ENCODE assay signal across 8 cellular contexts in the genomic region with DNA sequence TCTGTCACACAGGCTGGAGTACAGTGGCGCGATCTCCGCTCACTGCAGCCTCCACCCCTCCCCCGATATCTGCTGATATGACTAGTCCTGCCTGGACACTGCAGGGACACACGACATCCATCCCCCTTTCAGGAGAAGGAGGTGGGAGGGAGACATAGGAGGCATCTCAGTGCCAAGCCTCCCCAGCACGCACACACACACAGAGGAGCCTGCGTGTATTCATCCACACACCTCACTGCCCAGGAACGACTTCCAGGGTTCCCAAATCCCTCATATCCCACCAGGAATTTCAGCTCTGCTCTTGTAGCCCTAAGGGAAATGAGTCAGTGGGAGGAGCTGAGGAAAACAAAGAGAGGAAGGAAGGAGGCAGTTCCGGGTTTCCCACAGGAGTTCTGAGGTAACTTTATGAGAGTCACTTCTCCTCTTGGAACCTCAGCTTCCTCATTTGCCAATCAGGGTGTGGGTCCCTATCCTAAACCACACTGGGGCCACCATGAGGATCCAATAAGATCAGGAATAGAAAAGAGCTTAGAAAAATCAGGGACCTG. TPM values are rescaled to one million over a fixed set of nuclear protein-coding genes. Genes with fewer than 3 reads are reported as not detected.
DNase-seq lines count a peak whose midpoint lies in the region; ATAC-seq, FAIRE-seq and TF ChIP-seq lines count a peak whose summit lies in the region.
"Had no signal": no experiment of that assay in that cellular context is flagged by ENCODE, and none has a peak within 500 bp of the region (broad histone marks: within the 10 kb centered on the region; RNA-seq: fewer than 3 reads in every experiment).

No MANE protein-coding gene starts in this region.

- DNase-seq in astrocyte (ENCODE audit: low read depth) (peak; percentile 79), iris pigment epithelial cell (ENCODE audit: low read depth) (peak; percentile 37), thyroid gland (no peak)
- DNase-seq in central memory CD4-positive, alpha-beta T cell: no peak
- DNase-seq: posterior cingulate gyrus had no signal

- intact Hi-C loops in thyroid gland (cut with DNase I): no loop called here

- H3K9ac ChIP-seq in HUES6 (ENCODE audit: low read length) (no peak overlapping the region), astrocyte (ENCODE audit: low read length) (peak overlapping the region; percentile 61)

- no peaks in the 10 kb centered on the region for H4K20me1 ChIP-seq in astrocyte (ENCODE audit: insufficient read depth, low read length)

- H3K27me3 ChIP-seq in HUES6 (ENCODE audit: control insufficient read depth, insufficient read depth, low read length): no peaks in the 10 kb centered on the region
- H3K27me3 ChIP-seq in astrocyte (ENCODE audit: insufficient read depth, low read length): no peaks in the 10 kb centered on the region
- no peaks in the 10 kb centered on the region for H3K27me3 ChIP-seq in thyroid gland

- no peaks in the 10 kb centered on the region for H3K79me2 ChIP-seq in astrocyte (ENCODE audit: insufficient read depth, low read length)

- H3K27ac ChIP-seq in HUES6 (ENCODE audit: low read depth, low read length): peak overlapping the region; percentile 8; the same call in 1 of the 2 replicates
- H3K27ac ChIP-seq in astrocyte (ENCODE audit: low read depth, low read length): peak overlapping the region; percentile 73
- peak overlapping the region; percentile 37 to 61 (median 56) for H3K27ac ChIP-seq in thyroid gland

- ATAC-seq in HG03520 (IDR thresholded peaks at IDR 0.05; ENCODE audit: unreplicated experiment) (no peak), HG02870 (IDR thresholded peaks at IDR 0.05; ENCODE audit: unreplicated experiment) (no peak)

- H3K9me3 ChIP-seq in HUES6 (ENCODE audit: control insufficient read depth, insufficient read depth, low read depth, low read length) (peaks cover 15% of the 10 kb centered on the region), astrocyte (ENCODE audit: insufficient read depth, low read depth, low read length) (no peaks in the 10 kb centered on the region), thyroid gland (no peaks in the 10 kb centered on the region)

- no peak for TF ChIP-seq POLR2A in thyroid gland (IDR thresholded peaks at IDR 0.05)

- no peak for FAIRE-seq in astrocyte (lab: Jason Lieb, UNC)

- peak overlapping the region; percentile 68 for H2AFZ ChIP-seq in astrocyte (ENCODE audit: low read depth, low read length)

- H3K4me1 ChIP-seq in HUES6 (ENCODE audit: control insufficient read depth, insufficient read depth, low read length) (peaks cover 15% of the 10 kb centered on the region), astrocyte (ENCODE audit: insufficient read depth, low read length) (peaks cover 21% of the 10 kb centered on the region), thyroid gland (peaks cover 0 to 9% of the 10 kb centered on the region in 2 donors)

- H3K9me3 Mint-ChIP-seq in astrocyte (ENCODE audit: unreplicated experiment): peaks cover 6% of the 10 kb centered on the region

- H3K36me3 ChIP-seq in HUES6 (ENCODE audit: control insufficient read depth, insufficient read depth, low read length) (no peaks in the 10 kb centered on the region), astrocyte (ENCODE audit: insufficient read depth, low read length) (no peaks in the 10 kb centered on the region), thyroid gland (no peaks in the 10 kb centered on the region)

- peak overlapping the region; percentile 82 for H3K27ac Mint-ChIP-seq in astrocyte (ENCODE audit: unreplicated experiment)

- H3K4me1 Mint-ChIP-seq in astrocyte (ENCODE audit: low read depth, unreplicated experiment): peaks cover 17% of the 10 kb centered on the region

- peak overlapping the region; percentile 52 for H3K4me3 Mint-ChIP-seq in astrocyte (ENCODE audit: unreplicated experiment)

- no peaks in the 10 kb centered on the region for H3K36me3 Mint-ChIP-seq in astrocyte (ENCODE audit: low read depth, unreplicated experiment)

- H3K27me3 Mint-ChIP-seq in astrocyte (ENCODE audit: low read depth, unreplicated experiment): no peaks in the 10 kb centered on the region

- H3K4me2 ChIP-seq in astrocyte (ENCODE audit: low read length): peak overlapping the region; percentile 82

- 62 to 67% methylated on average over 9 of the region's 9 CpGs for WGBS in thyroid gland, 2 donors

- H3K4me3 ChIP-seq in HUES6 (ENCODE audit: low read depth, low read length) (peak overlapping the region; percentile 25; the same call in 1 of the 2 replicates), astrocyte (ENCODE audit: insufficient read depth, low read depth, low read length) (no peak overlapping the region), thyroid gland (replicated peaks in 1 of 3) (no peak overlapping the region)

- no peak for TF ChIP-seq CTCF in astrocyte (IDR thresholded peaks at IDR 0.05; ENCODE audit: insufficient read depth, low read depth, low read length)
- no peak for TF ChIP-seq CTCF in thyroid gland (IDR thresholded peaks at IDR 0.05)

RNA-seq across cellular contexts. Expression of a gene that starts 37.2 kb away (rescaled TPM):
- total RNA-seq in astrocyte (14.9 and 17.3 TPM in 2 replicates), thyroid gland (10 to 100 TPM; 11.5 to 29.3 (median 17.9) TPM)

RNA-seq across cellular contexts. Expression of a gene that starts 40.4 kb away (rescaled TPM):
- 57.9 and 69.6 TPM in 2 replicates for total RNA-seq in astrocyte
- total RNA-seq in thyroid gland: 100 to 1,000 TPM in 2 of 4 donors, 10 to 100 TPM in 2; 95.6 to 152 (median 99.2) TPM

Comparison
In these comparisons a context has a peak if more than half of its experiments do, and no peak if none do; other contexts are left out.
1. H3K27ac ChIP-seq: peak in every context shown above with its lines; median percentile 73 in astrocyte; 56 in thyroid gland; 8 in HUES6.
2. DNase-seq: peak in astrocyte (single experiment) and iris pigment epithelial cell (single experiment); none in thyroid gland (0 of 2) and central memory CD4-positive, alpha-beta T cell (single experiment).